In the genomic region with DNA sequence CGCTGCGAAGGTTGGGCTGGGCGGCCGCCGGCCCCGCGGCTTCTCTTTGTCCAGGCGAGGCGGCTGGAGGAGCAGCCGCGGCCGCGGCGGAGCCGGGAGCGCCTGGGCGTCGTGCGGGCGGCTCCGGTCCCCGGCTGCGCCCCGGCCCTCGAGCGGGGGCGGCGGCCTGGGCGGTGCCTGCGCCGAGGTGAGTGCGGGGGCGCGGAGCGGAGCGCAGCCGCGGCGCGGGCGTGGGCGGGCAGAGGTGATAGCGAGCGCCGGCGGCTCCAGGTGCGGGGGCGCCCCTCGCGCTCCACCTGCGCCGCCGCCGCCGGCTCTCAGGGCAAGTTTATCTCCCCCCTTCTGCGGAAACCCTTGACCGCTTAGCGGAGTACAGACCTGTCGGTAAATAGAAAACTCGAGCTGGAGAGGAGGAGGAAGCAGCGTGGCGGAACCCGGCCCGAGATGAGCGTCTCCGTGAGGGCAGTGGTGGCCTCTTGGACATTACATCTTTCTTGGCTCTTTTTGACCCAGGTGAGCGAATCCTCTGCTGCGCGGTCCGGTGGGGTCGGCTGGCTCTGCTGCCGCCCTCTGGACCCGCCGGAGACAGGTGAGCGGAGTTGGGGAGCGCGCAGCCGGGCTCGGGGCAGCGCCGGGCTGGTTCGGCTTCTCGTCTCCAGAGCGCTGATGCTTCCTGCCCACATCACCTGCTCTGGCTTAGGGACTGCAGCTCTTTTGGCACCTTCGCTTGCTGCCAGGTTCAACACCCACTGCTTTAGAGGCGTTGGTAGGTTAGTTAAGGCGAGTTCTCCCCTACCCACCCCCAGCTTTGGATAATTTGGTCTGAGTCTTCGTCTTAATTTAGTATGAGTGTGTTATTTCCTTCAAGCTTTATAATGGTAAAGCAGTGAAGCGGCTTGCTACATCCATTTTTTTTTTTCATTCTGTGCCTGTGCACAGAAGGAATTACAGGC, we compare ENCODE assay signal across 8 cellular contexts. TPM values are rescaled to one million over a fixed set of nuclear protein-coding genes. Genes with fewer than 3 reads are reported as not detected.
DNase-seq lines count a peak whose midpoint lies in the region; ATAC-seq, FAIRE-seq and TF ChIP-seq lines count a peak whose summit lies in the region.

A gene (plus strand): TSS at position 241 of the 953 bp plus-strand sequence.

- H4K20me1 ChIP-seq in fibroblast of lung (ENCODE audit: control insufficient read depth, extremely low read depth, insufficient read depth, low read length) (no peaks in the 10 kb centered on the region), neural progenitor cell (ENCODE audit: low read depth) (no peaks in the 10 kb centered on the region)

- no peaks in the 10 kb centered on the region for H3K36me3 ChIP-seq in fibroblast of lung (ENCODE audit: control insufficient read depth, insufficient read depth, low read length)
- H3K36me3 ChIP-seq in neural progenitor cell: no peaks in the 10 kb centered on the region

- H3K4me1 Mint-ChIP-seq in activated CD4-positive, alpha-beta memory T cell treated with anti-CD3 and anti-CD28 coated beads for 36 hours (ENCODE audit: low read depth): peaks cover 3% of the 10 kb centered on the region
- H3K4me1 Mint-ChIP-seq in neural progenitor cell: peaks cover 3% of the 10 kb centered on the region

- no peaks in the 10 kb centered on the region for H3K9me3 ChIP-seq in fibroblast of lung (ENCODE audit: control insufficient read depth, insufficient read depth, low read depth, low read length)
- no peaks in the 10 kb centered on the region for H3K9me3 ChIP-seq in neural progenitor cell (ENCODE audit: low read depth)

- POLR2A ChIA-PET in activated CD4-positive, alpha-beta memory T cell treated with anti-CD3 and anti-CD28 coated beads for 36 hours (lab: Charles Lee): interaction anchor here (0.6 kb wide), 1 partner anchor 525 kb away, joined by 3 read pairs; no protein-coding TSS in a partner anchor

- no peaks in the 10 kb centered on the region for H3K79me2 ChIP-seq in fibroblast of lung (ENCODE audit: control insufficient read depth, insufficient read depth, low read length)
- H3K79me2 ChIP-seq in neural progenitor cell (ENCODE audit: low read depth): no peaks in the 10 kb centered on the region

- peaks cover 5% of the 10 kb centered on the region for H3K27me3 ChIP-seq in fibroblast of lung (ENCODE audit: control insufficient read depth, insufficient read depth, low read length)
- peaks cover 68% of the 10 kb centered on the region for H3K27me3 ChIP-seq in neural progenitor cell

- peaks cover 50% of the 10 kb centered on the region for H3K27me3 Mint-ChIP-seq in activated CD4-positive, alpha-beta memory T cell treated with anti-CD3 and anti-CD28 coated beads for 36 hours
- peaks cover 29% of the 10 kb centered on the region for H3K27me3 Mint-ChIP-seq in neural progenitor cell (ENCODE audit: insufficient read depth, low read depth)

- H3K4me3 ChIP-seq in fibroblast of lung (replicated peaks in 1 of 4; ENCODE audit: control extremely low read depth in 1 of 4, insufficient read depth in 1 of 4, low read depth in 3 of 4, low read length in 4 of 4): peak within 1 kb of the TSS in 2 of 4 experiments; percentile 25 to 35
- H3K4me3 ChIP-seq in neural progenitor cell: peak within 1 kb of the TSS; percentile 55

- H2AFZ ChIP-seq in fibroblast of lung (ENCODE audit: low read length): no peak within 1 kb of the TSS
- H2AFZ ChIP-seq in neural progenitor cell (replicated peaks): peak within 1 kb of the TSS; percentile 64

- H3F3A ChIP-seq in neural progenitor cell (ENCODE audit: low read depth): peaks cover 10% of the 10 kb centered on the region

- H3K27ac ChIP-seq in fibroblast of lung (ENCODE audit: insufficient read depth, low read length) (no peak within 1 kb of the TSS), neural progenitor cell (no peak within 1 kb of the TSS)

- DNase-seq in GM12892 (ENCODE audit: insufficient read length) (peak; percentile 23), fibroblast of lung (ENCODE audit: low read depth in 2 of 2) (no peak), neural progenitor cell (ENCODE audit: low spot score) (peak; percentile 36)
- peak; percentile 28 for DNase-seq in activated CD4-positive, alpha-beta memory T cell treated with anti-CD3 and anti-CD28 coated beads for 36 hours

- H3K9me3 Mint-ChIP-seq in activated CD4-positive, alpha-beta memory T cell treated with anti-CD3 and anti-CD28 coated beads for 36 hours: peaks cover 5% of the 10 kb centered on the region
- H3K9me3 Mint-ChIP-seq in neural progenitor cell: no peaks in the 10 kb centered on the region

- no peak for FAIRE-seq in GM12892 (lab: Jason Lieb, UNC)

- CTCF ChIA-PET in activated CD4-positive, alpha-beta memory T cell treated with anti-CD3 and anti-CD28 coated beads for 36 hours (lab: Charles Lee): interaction anchor here (0.6 to 1.9 kb wide), 5 partner anchors 24 to 542 kb away, joined by 3 to 7 read pairs (median 3); no protein-coding TSS in a partner anchor

- TF ChIP-seq POLR2A in GM12892 (IDR thresholded peaks at IDR 0.05; ENCODE audit: low read depth, low read length): no peak

- peak within 1 kb of the TSS; percentile 57 for H3K4me3 Mint-ChIP-seq in activated CD4-positive, alpha-beta memory T cell treated with anti-CD3 and anti-CD28 coated beads for 36 hours
- peak within 1 kb of the TSS; percentile 85 for H3K4me3 Mint-ChIP-seq in neural progenitor cell

- TF ChIP-seq CTCF in fibroblast of lung (conservative IDR thresholded peaks at IDR 0.05 in 1 of 2, IDR thresholded peaks at IDR 0.05 in 1 of 2; ENCODE audit: low read depth in 1 of 2, low read length in 2 of 2) (no peak), neural progenitor cell (IDR thresholded peaks at IDR 0.05) (no peak)

- peak; percentile 48 for ATAC-seq in HG03039 (IDR thresholded peaks at IDR 0.05; ENCODE audit: unreplicated experiment)
- ATAC-seq in HG03457 (IDR thresholded peaks at IDR 0.05; ENCODE audit: unreplicated experiment): no peak
- ATAC-seq in HG02938 (IDR thresholded peaks at IDR 0.05; ENCODE audit: unreplicated experiment): no peak
- ATAC-seq in HG02981 (IDR thresholded peaks at IDR 0.05; ENCODE audit: unreplicated experiment): no peak

- intact Hi-C loops in activated CD4-positive, alpha-beta memory T cell treated with anti-CD3 and anti-CD28 coated beads for 36 hours (cut with micrococcal nuclease): loop anchor here (10.0 kb wide), 1 partner anchor 884 kb away; no protein-coding TSS in a partner anchor

- H3K4me1 ChIP-seq in fibroblast of lung (ENCODE audit: control insufficient read depth, extremely low read depth, insufficient read depth, low read length) (no peaks in the 10 kb centered on the region), neural progenitor cell (no peaks in the 10 kb centered on the region)

- H3K4me2 ChIP-seq in fibroblast of lung (ENCODE audit: extremely low read depth, insufficient read depth, low read length) (peak within 1 kb of the TSS; percentile 58), neural progenitor cell (peak within 1 kb of the TSS; percentile 96)

- no peak within 1 kb of the TSS for H3K9ac ChIP-seq in fibroblast of lung (ENCODE audit: insufficient read depth, low read length)
- H3K9ac ChIP-seq in neural progenitor cell: no peak within 1 kb of the TSS

- no peak within 1 kb of the TSS for H3K27ac Mint-ChIP-seq in activated CD4-positive, alpha-beta memory T cell treated with anti-CD3 and anti-CD28 coated beads for 36 hours
- no peak within 1 kb of the TSS for H3K27ac Mint-ChIP-seq in neural progenitor cell

- peaks cover 2% of the 10 kb centered on the region for H3K36me3 Mint-ChIP-seq in activated CD4-positive, alpha-beta memory T cell treated with anti-CD3 and anti-CD28 coated beads for 36 hours
- no peaks in the 10 kb centered on the region for H3K36me3 Mint-ChIP-seq in neural progenitor cell

RNA-seq across cellular contexts. Expression of the gene that starts here (rescaled TPM):
- polyA plus RNA-seq in GM12892 (2012; ENCODE audit: missing spikeins): not detected
- not detected for total RNA-seq in activated CD4-positive, alpha-beta memory T cell treated with anti-CD3 and anti-CD28 coated beads for 36 hours
- total RNA-seq in fibroblast of lung (not detected in 2 replicates), neural progenitor cell (ENCODE audit: low replicate concordance) (0.22 and 0.67 TPM in 2 replicates)
- polyA plus RNA-seq in fibroblast of lung: 0.02 and 0.06 TPM in 2 replicates
- polyA plus RNA-seq in fibroblast of lung (2012): not detected in 2 replicates
- polyA minus RNA-seq in fibroblast of lung (ENCODE audit: low replicate concordance): not detected in 2 replicates

Comparison
In these comparisons a context has a peak if more than half of its experiments do, and no peak if none do; other contexts are left out.
1. Peak in DNase-seq in activated CD4-positive, alpha-beta memory T cell treated with anti-CD3 and anti-CD28 coated beads for 36 hours; RNA of the gene not detected or under 1 TPM.
2. Peak in DNase-seq, H3K4me3 ChIP-seq and H3K4me2 ChIP-seq in neural progenitor cell; RNA of the gene not detected or under 1 TPM.